Comparison of ENCODE assay signal across 1 cellular context in genomic region chr3:52318186-52318793, GRCh38.
TF ChIP-seq lines count a peak whose summit lies in the region.

No MANE protein-coding gene starts in this region.

TF ChIP-seq in H1, 55 proteins besides CTCF, POLR2A, EP300 and RAD21:
- no peak for TF ChIP-seq SIRT6 (IDR thresholded peaks at IDR 0.05; ENCODE audit: low read length)
- TF ChIP-seq MAX (IDR thresholded peaks at IDR 0.05): peak; percentile 46; the same call in 1 of the 2 replicates
- no peak for TF ChIP-seq CTBP2 (IDR thresholded peaks at IDR 0.05; ENCODE audit: borderline replicate concordance, insufficient read depth, insufficient read length, low read length)
TF ChIP-seq in H1: peak in this region for 1.
